Comparison of ENCODE assay signal across 8 cellular contexts in the genomic region with DNA sequence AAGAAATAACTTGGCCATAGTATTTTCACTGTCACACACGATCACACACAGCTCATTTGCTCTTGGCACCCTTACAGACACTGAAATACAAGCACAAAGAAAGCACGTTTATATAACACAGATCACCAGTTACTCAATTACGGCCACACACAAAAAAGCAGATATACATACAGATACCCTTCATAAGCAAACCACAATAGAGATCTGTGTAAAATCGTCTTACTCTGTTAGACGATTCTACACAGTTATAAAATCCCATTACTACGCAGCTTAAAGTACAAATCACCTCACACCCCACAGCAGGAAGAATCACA. TPM values are rescaled to one million over a fixed set of nuclear protein-coding genes. Genes with fewer than 3 reads are reported as not detected.
DNase-seq lines count a peak whose midpoint lies in the region; ATAC-seq and TF ChIP-seq lines count a peak whose summit lies in the region.

No MANE protein-coding gene starts in this region.

- peaks cover 24 to 43% (median 26%) of the 10 kb centered on the region in 3 donors for H3K4me1 Mint-ChIP-seq in naive B cell

- peak overlapping the region; percentile 83 for H3K4me3 ChIP-seq in DOHH2 (ENCODE audit: low read length)
- H3K4me3 ChIP-seq in MM.1S (ENCODE audit: low read length), result peak overlapping the region; percentile 88
- peak overlapping the region; percentile 80 for H3K4me3 ChIP-seq in colonic mucosa

- no peak for DNase-seq in MM.1S
- no peak for DNase-seq in colonic mucosa
- no peak for DNase-seq in naive B cell

- H3K9me2 ChIP-seq in DOHH2 (replicated peaks; ENCODE audit: control insufficient read depth, low read length), result no peaks in the 10 kb centered on the region
- no peaks in the 10 kb centered on the region for H3K9me2 ChIP-seq in MM.1S (replicated peaks; ENCODE audit: insufficient read depth, low read length)

- peaks cover 13% of the 10 kb centered on the region; the same call in 1 of the 2 replicates for H3K9me3 ChIP-seq in DOHH2 (ENCODE audit: control insufficient read depth, insufficient read depth, low read length)
- H3K9me3 ChIP-seq in MM.1S (replicated peaks; ENCODE audit: insufficient read depth, low read length), result no peaks in the 10 kb centered on the region
- H3K9me3 ChIP-seq in colonic mucosa, result no peaks in the 10 kb centered on the region

- H3K27me3 ChIP-seq in DOHH2 (ENCODE audit: control insufficient read depth, low read length), result no peaks in the 10 kb centered on the region
- H3K27me3 ChIP-seq in MM.1S (replicated peaks; ENCODE audit: insufficient read depth, low read length), result no peaks in the 10 kb centered on the region
- H3K27me3 ChIP-seq in colonic mucosa, result no peaks in the 10 kb centered on the region

- H3K4me2 ChIP-seq in DOHH2 (ENCODE audit: low read length) (peak overlapping the region; percentile 83), MM.1S (ENCODE audit: low read depth, low read length) (peak overlapping the region; percentile 60; the same call in 1 of the 2 replicates)

- no peaks in the 10 kb centered on the region for H3K36me3 ChIP-seq in DOHH2 (ENCODE audit: control insufficient read depth, low read length)
- peaks cover 5% of the 10 kb centered on the region; the same call in 1 of the 2 replicates for H3K36me3 ChIP-seq in MM.1S (replicated peaks; ENCODE audit: insufficient read depth, low read length)
- H3K36me3 ChIP-seq in colonic mucosa, result no peaks in the 10 kb centered on the region

- H3K4me3 Mint-ChIP-seq in naive B cell, result peak overlapping the region; percentile 93 to 100 (median 99)

- H3K9me3 Mint-ChIP-seq in naive B cell, result peaks cover 4 to 21% (median 11%) of the 10 kb centered on the region in 7 donors

- ATAC-seq in naive B cell (ENCODE audit: low read depth in 2 of 2), result no peak
- ATAC-seq in HG02588 (IDR thresholded peaks at IDR 0.05; ENCODE audit: unreplicated experiment), result no peak
- ATAC-seq in HG02571 (IDR thresholded peaks at IDR 0.05; ENCODE audit: unreplicated experiment), result no peak
- no peak for ATAC-seq in GM19467 (IDR thresholded peaks at IDR 0.05; ENCODE audit: unreplicated experiment)
- ATAC-seq in GM21529 (IDR thresholded peaks at IDR 0.05; ENCODE audit: unreplicated experiment), result no peak

- TF ChIP-seq CTCF in DOHH2 (IDR thresholded peaks at IDR 0.05; ENCODE audit: low read depth, low read length, poor library complexity, severe bottlenecking) (no peak), MM.1S (IDR thresholded peaks at IDR 0.05; ENCODE audit: low read length) (no peak), colonic mucosa (IDR thresholded peaks at IDR 0.05) (no peak)

- peak overlapping the region; percentile 92 for H2AFZ ChIP-seq in MM.1S (ENCODE audit: low read length)

- peaks cover 6 to 31% of the 10 kb centered on the region in 2 donors for H3K36me3 Mint-ChIP-seq in naive B cell

- no peaks in the 10 kb centered on the region for H3F3A ChIP-seq in DOHH2 (ENCODE audit: control insufficient read depth, insufficient read depth)
- no peaks in the 10 kb centered on the region for H3F3A ChIP-seq in MM.1S (ENCODE audit: insufficient read depth, low read length)

- H3K27ac ChIP-seq in DOHH2 (ENCODE audit: low read depth, low read length) (peak overlapping the region; percentile 15; the same call in 1 of the 2 replicates), MM.1S (ENCODE audit: low read length) (no peak overlapping the region), colonic mucosa (peak overlapping the region; percentile 69)

- H3K4me1 ChIP-seq in DOHH2 (ENCODE audit: control insufficient read depth, low read length) (peaks cover 15% of the 10 kb centered on the region), MM.1S (ENCODE audit: low read length) (no peaks in the 10 kb centered on the region), colonic mucosa (no peaks in the 10 kb centered on the region)

- no peaks in the 10 kb centered on the region for H3K27me3 Mint-ChIP-seq in naive B cell

- intact Hi-C loops in colonic mucosa (cut with DNase I), result no loop called here

- H4K20me1 ChIP-seq in DOHH2 (ENCODE audit: control insufficient read depth, insufficient read depth, low read depth, low read length), result no peaks in the 10 kb centered on the region
- no peaks in the 10 kb centered on the region for H4K20me1 ChIP-seq in MM.1S (ENCODE audit: insufficient read depth, low read length)

- H3K27ac Mint-ChIP-seq in naive B cell, result peak overlapping the region; percentile 29 to 98 (median 95)

- H3K79me2 ChIP-seq in DOHH2 (ENCODE audit: control insufficient read depth, low read length) (peaks cover 15% of the 10 kb centered on the region), MM.1S (ENCODE audit: low read length) (peaks cover 17% of the 10 kb centered on the region)

- H3K9ac ChIP-seq in MM.1S (ENCODE audit: low read length), result peak overlapping the region; percentile 63; the same call in 1 of the 2 replicates
- peak overlapping the region; percentile 90 to 95 for H3K9ac ChIP-seq in colonic mucosa (ENCODE audit: low read depth in 2 of 2, low read length in 2 of 2)

RNA-seq across cellular contexts. Expression of gene ZNF420, which starts 0.7 kb away (rescaled TPM):
- 1 to 10 TPM; 6.3 to 6.7 TPM for total RNA-seq in colonic mucosa
- polyA plus RNA-seq in naive B cell (ENCODE audit: low read depth in 6 of 6), result 10 to 100 TPM; 19.8 to 39.0 (median 32.1) TPM
